ENCODE assay signal across 13 cellular contexts in the genomic region with DNA sequence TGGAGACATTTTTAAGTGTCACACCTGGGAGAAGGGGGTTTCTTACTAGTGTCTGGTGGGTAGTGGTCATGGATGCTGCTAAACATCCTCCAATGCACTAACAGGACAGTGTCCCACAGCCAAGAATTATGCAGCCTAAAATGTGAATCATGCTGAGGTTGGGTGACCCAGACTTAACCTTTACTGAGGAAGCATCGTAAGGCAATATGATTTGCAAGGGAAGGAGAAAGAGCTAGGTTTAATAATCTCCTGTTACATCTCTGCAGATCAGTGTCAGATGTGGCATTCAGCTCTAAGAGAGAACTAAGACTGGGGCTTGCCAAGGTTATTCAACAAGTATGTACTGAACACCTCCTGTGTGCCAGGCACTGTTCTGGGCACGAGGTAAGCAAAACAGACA. TPM values are rescaled to one million over a fixed set of nuclear protein-coding genes. Genes with fewer than 3 reads are reported as not detected.
A peak's percentile ranks its signal among the peaks of the same experiment; 100 is the strongest.
DNase-seq lines count a peak whose midpoint lies in the region; ATAC-seq and TF ChIP-seq lines count a peak whose summit lies in the region.
"Had no signal": no experiment of that assay in that cellular context is flagged by ENCODE, and none has a peak within 500 bp of the region (broad histone marks: within the 10 kb centered on the region; RNA-seq: fewer than 3 reads in every experiment).

No MANE protein-coding gene starts in this region.

- POLR2A ChIA-PET in activated CD8-positive, alpha-beta T cell treated with anti-CD3 and anti-CD28 coated beads, Interleukin-2, amount 10 ng/mL, durations not matched to agents 7 days and 5 days (lab: Charles Lee), result no interaction called here

- H3K4me3 Mint-ChIP-seq in activated CD8-positive, alpha-beta T cell treated with anti-CD3 and anti-CD28 coated beads, Interleukin-2, amount 10 ng/mL, durations not matched to agents 7 days and 5 days, result no peak overlapping the region

- no peak overlapping the region for H3K4me3 ChIP-seq in BLaER1 treated with 17β-estradiol and CSF1 and Interleukin-3, amounts not matched to agents 10 nM and 100 nM
- H3K4me3 ChIP-seq in lower lobe of right lung, result no peak overlapping the region
- H3K4me3 ChIP-seq: smooth muscle cell had no signal

- H3K9me3 ChIP-seq in BLaER1 treated with 17β-estradiol and CSF1 and Interleukin-3, amounts not matched to agents 10 nM and 100 nM (replicated peaks in 1 of 11), result no peaks in the 10 kb centered on the region
- no peaks in the 10 kb centered on the region for H3K9me3 ChIP-seq in lower lobe of right lung

- no peak for TF ChIP-seq CTCF in lower lobe of right lung (IDR thresholded peaks at IDR 0.05)

- no peak overlapping the region for H3K9ac ChIP-seq in BLaER1 treated with 17β-estradiol and CSF1 and Interleukin-3, amounts not matched to agents 10 nM and 100 nM

- H3K4me2 ChIP-seq in BLaER1 treated with 17β-estradiol and CSF1 and Interleukin-3, amounts not matched to agents 10 nM and 100 nM, result peak overlapping the region in 9 of 11 experiments; percentile 10 to 94 (median 66); a peak in 15 of 22 replicates
- H3K4me2 ChIP-seq: smooth muscle cell had no signal

- CTCF ChIA-PET in activated CD8-positive, alpha-beta T cell treated with anti-CD3 and anti-CD28 coated beads, Interleukin-2, amount 10 ng/mL, durations not matched to agents 7 days and 5 days (lab: Charles Lee), result interaction anchor here (0.6 to 2.0 kb wide), 8 partner anchors 9 to 93 kb away, joined by 3 to 20 read pairs (median 4); a partner anchor contains a TSS

- DNase-seq in HCEC 1CT (peak; percentile 80), lower lobe of right lung (no peak), NCI-H510A (lab: John Stamatoyannopoulos, UW) (no peak)
- no peak for DNase-seq in activated CD8-positive, alpha-beta T cell treated with anti-CD3 and anti-CD28 coated beads, Interleukin-2, amount 10 ng/mL, durations not matched to agents 7 days and 5 days
- DNase-seq in stimulated activated naive CD4-positive, alpha-beta T cell treated with Interleukin-2 at 50 U/mL for 16 hours (lab: John Stamatoyannopoulos, UW), result no peak
- DNase-seq in stimulated activated CD4-positive, alpha-beta T cell treated with anti-CD3 and anti-CD28 coated beads, Interleukin-2, amount 100 ng/mL, for 48 hours, result no peak
- DNase-seq: activated naive CD4-positive, alpha-beta T cell treated with anti-CD3 and anti-CD28 coated beads, Interleukin-2, amount 50 U/mL, for 16 hours; Kasumi-1; midbrain had no signal

- intact Hi-C loops in lower lobe of right lung (cut with DNase I), result no loop called here

- H3K36me3 ChIP-seq in BLaER1 treated with 17β-estradiol and CSF1 and Interleukin-3, amounts not matched to agents 10 nM and 100 nM, result no peaks in the 10 kb centered on the region
- no peaks in the 10 kb centered on the region for H3K36me3 ChIP-seq in lower lobe of right lung

- peaks cover 31 to 94% (median 51%) of the 10 kb centered on the region in 10 experiments for H3K4me1 ChIP-seq in BLaER1 treated with 17β-estradiol and CSF1 and Interleukin-3, amounts not matched to agents 10 nM and 100 nM
- H3K4me1 ChIP-seq in lower lobe of right lung, result no peaks in the 10 kb centered on the region

- H3K9me3 Mint-ChIP-seq in activated CD8-positive, alpha-beta T cell treated with anti-CD3 and anti-CD28 coated beads, Interleukin-2, amount 10 ng/mL, durations not matched to agents 7 days and 5 days (ENCODE audit: insufficient read depth), result no peaks in the 10 kb centered on the region

- H3K27ac Mint-ChIP-seq in activated CD8-positive, alpha-beta T cell treated with anti-CD3 and anti-CD28 coated beads, Interleukin-2, amount 10 ng/mL, durations not matched to agents 7 days and 5 days, result no peak overlapping the region

- peaks cover 8% of the 10 kb centered on the region for H3K27me3 Mint-ChIP-seq in activated CD8-positive, alpha-beta T cell treated with anti-CD3 and anti-CD28 coated beads, Interleukin-2, amount 10 ng/mL, durations not matched to agents 7 days and 5 days (ENCODE audit: low read depth)

- peak overlapping the region in 4 of 11 experiments; percentile 41 to 64 (median 56); a peak in 6 of 22 replicates for H3K27ac ChIP-seq in BLaER1 treated with 17β-estradiol and CSF1 and Interleukin-3, amounts not matched to agents 10 nM and 100 nM
- no peak overlapping the region for H3K27ac ChIP-seq in lower lobe of right lung

- ATAC-seq in activated CD8-positive, alpha-beta T cell treated with anti-CD3 and anti-CD28 coated beads, Interleukin-2, amount 10 ng/mL, durations not matched to agents 7 days and 5 days, result peak; percentile 40
- ATAC-seq in lower lobe of right lung (peak; percentile 25 to 63), GM21447 (IDR thresholded peaks at IDR 0.05; ENCODE audit: unreplicated experiment) (no peak)
- ATAC-seq: HCT116 had no signal

- peaks cover 8% of the 10 kb centered on the region for H3K4me1 Mint-ChIP-seq in activated CD8-positive, alpha-beta T cell treated with anti-CD3 and anti-CD28 coated beads, Interleukin-2, amount 10 ng/mL, durations not matched to agents 7 days and 5 days (ENCODE audit: low read depth)

- H4K20me1 ChIP-seq in BLaER1 treated with 17β-estradiol and CSF1 and Interleukin-3, amounts not matched to agents 10 nM and 100 nM, result no peaks in the 10 kb centered on the region; a peak in 1 of 22 replicates

- no peaks in the 10 kb centered on the region for H3K36me3 Mint-ChIP-seq in activated CD8-positive, alpha-beta T cell treated with anti-CD3 and anti-CD28 coated beads, Interleukin-2, amount 10 ng/mL, durations not matched to agents 7 days and 5 days (ENCODE audit: low read depth)

- no peaks in the 10 kb centered on the region for H3K27me3 ChIP-seq in BLaER1 treated with 17β-estradiol and CSF1 and Interleukin-3, amounts not matched to agents 10 nM and 100 nM
- H3K27me3 ChIP-seq in lower lobe of right lung (ENCODE audit: low read depth), result no peaks in the 10 kb centered on the region

RNA-seq across cellular contexts. Expression of a gene that starts 13.7 kb away (rescaled TPM):
- 10 to 100 TPM; 15.8 to 16.1 TPM for total RNA-seq in activated CD8-positive, alpha-beta T cell treated with anti-CD3 and anti-CD28 coated beads, Interleukin-2, amount 10 ng/mL, durations not matched to agents 7 days and 5 days
- 31.9 TPM for total RNA-seq in lower lobe of right lung

RNA-seq across cellular contexts. Expression of a gene that starts 32.0 kb away (rescaled TPM):
- total RNA-seq in activated CD8-positive, alpha-beta T cell treated with anti-CD3 and anti-CD28 coated beads, Interleukin-2, amount 10 ng/mL, durations not matched to agents 7 days and 5 days, result under 1 TPM; 0.73 to 0.76 TPM
- 158 TPM for total RNA-seq in lower lobe of right lung

Comparison
In these comparisons a context has a peak if more than half of its experiments do, and no peak if none do; other contexts are left out.
1. RNA of a gene that starts 32.0 kb away (total RNA-seq): 158 TPM in lower lobe of right lung (single experiment); 0.73 to 0.76 TPM in activated CD8-positive, alpha-beta T cell treated with anti-CD3 and anti-CD28 coated beads, Interleukin-2, amount 10 ng/mL, durations not matched to agents 7 days and 5 days; every median in the first group is over 10 times any median in the second.